ENCODE assay signal across 9 cellular contexts in the genomic region with DNA sequence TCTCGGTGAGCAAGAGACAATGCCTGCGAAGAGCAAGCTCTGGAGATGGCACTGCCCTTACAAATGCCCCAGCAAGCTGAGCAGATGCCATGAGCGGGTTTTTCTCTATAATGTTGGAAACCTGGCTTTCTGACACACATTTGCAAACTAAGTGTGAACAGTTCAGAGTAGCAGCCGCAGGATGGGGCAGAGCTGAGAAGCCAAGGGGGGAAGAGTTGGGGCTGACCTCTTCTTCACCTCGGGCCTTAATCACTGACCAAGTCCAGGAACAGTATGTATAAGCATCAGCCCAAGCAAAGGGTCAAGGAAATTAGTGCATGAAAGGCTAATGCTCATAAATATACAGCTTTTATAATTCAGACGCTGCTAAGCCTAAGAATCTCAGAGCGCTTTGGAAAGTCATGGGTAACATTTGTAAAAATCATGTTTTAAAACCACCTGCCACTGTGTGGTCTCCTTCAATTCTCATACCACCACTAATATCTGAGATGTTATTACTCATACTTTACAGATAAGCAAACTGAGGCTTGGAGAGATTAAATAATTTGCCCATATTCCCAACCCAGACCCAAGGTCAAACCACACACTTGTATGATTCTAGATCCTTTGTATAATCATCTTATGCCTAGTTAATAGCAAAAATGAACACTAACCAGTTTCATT.
A peak's percentile ranks its signal among the peaks of the same experiment; 100 is the strongest.
DNase-seq lines count a peak whose midpoint lies in the region; ATAC-seq, FAIRE-seq and TF ChIP-seq lines count a peak whose summit lies in the region.
"Had no signal": no experiment of that assay in that cellular context is flagged by ENCODE, and none has a peak within 500 bp of the region (broad histone marks: within the 10 kb centered on the region; RNA-seq: fewer than 3 reads in every experiment).

No MANE protein-coding gene starts in this region.

- in situ Hi-C loops in HepG2 (cut with HindIII; ENCODE audit: extremely low pct_ligation_motif_present, low pct_unique_long_range_greater_than_20kb): no loop called here

- no TSS peak for BruUV-seq in HepG2 (replicated peaks; lab: Mats Ljungman, UMichigan)

- H3K27ac Mint-ChIP-seq in nephron: peak overlapping the region; percentile 71 to 97 (median 96)

- H3K9ac ChIP-seq in HepG2 (ENCODE audit: insufficient read depth, low read depth, low read length): no peak overlapping the region

- FAIRE-seq in HepG2 (lab: Jason Lieb, UNC): no peak

- POLR2A ChIA-PET in HepG2 (lab: Yijun Ruan, JAX): no interaction called here

- no peak overlapping the region for H2AFZ ChIP-seq in HepG2 (ENCODE audit: low read length)

- peaks cover 49% of the 10 kb centered on the region for H3K36me3 Mint-ChIP-seq in nephron (ENCODE audit: low read depth)

- H3K27ac ChIP-seq in HepG2 (ENCODE audit: extremely low read length, insufficient read depth, low read length) (no peak overlapping the region), right lobe of liver (no peak overlapping the region), ascending aorta (peak overlapping the region; percentile 58 to 93), vagina (peak overlapping the region; percentile 92), thyroid gland (peak overlapping the region in 1 of 3 donors; percentile 96)

- no peak for DNase-seq in HepG2 (ENCODE audit: low spot score)
- DNase-seq in right lobe of liver: no peak
- no peak for DNase-seq in ascending aorta (ENCODE audit: low spot score in 2 of 2)
- DNase-seq in vagina (ENCODE audit: extremely low spot score in 2 of 2): no peak
- no peak for DNase-seq in thyroid gland
- no peak for DNase-seq in NCI-H146 treated with DMSO at 0.1 percent for 48 hours (lab: John Stamatoyannopoulos, UW; ENCODE audit: unreplicated experiment)
- no peak for DNase-seq in NCI-H345 (lab: John Stamatoyannopoulos, UW)

- no peaks in the 10 kb centered on the region for H3K9me3 ChIP-seq in HepG2 (ENCODE audit: low read length)
- no peaks in the 10 kb centered on the region for H3K9me3 ChIP-seq in right lobe of liver
- no peaks in the 10 kb centered on the region for H3K9me3 ChIP-seq in ascending aorta
- H3K9me3 ChIP-seq in vagina: no peaks in the 10 kb centered on the region
- no peaks in the 10 kb centered on the region for H3K9me3 ChIP-seq in thyroid gland

- H3K4me1 Mint-ChIP-seq in nephron: peaks cover 51% of the 10 kb centered on the region

- H3K4me2 ChIP-seq in HepG2 (ENCODE audit: low read depth, low read length): no peak overlapping the region

- H3K9me3 Mint-ChIP-seq in nephron: no peaks in the 10 kb centered on the region
- H3K9me3 Mint-ChIP-seq: WTC11 had no signal

- ATAC-seq in HepG2 (no peak), right lobe of liver (no peak)
- ATAC-seq: WTC11 had no signal

- CTCF ChIA-PET in HepG2 (lab: Yijun Ruan, JAX; ENCODE audit: low intra/inter-chr PET ratio, low total read pairs): no interaction called here

- H3K4me3 ChIP-seq in HepG2 (replicated peaks in 1 of 3; ENCODE audit: insufficient read depth in 1 of 3, low read depth in 2 of 3, low read length in 3 of 3): no peak overlapping the region
- no peak overlapping the region for H3K4me3 ChIP-seq in right lobe of liver
- H3K4me3 ChIP-seq in ascending aorta: no peak overlapping the region
- H3K4me3 ChIP-seq in vagina: no peak overlapping the region
- H3K4me3 ChIP-seq in thyroid gland (replicated peaks in 1 of 3): no peak overlapping the region

- TF ChIP-seq EP300 in HepG2 (IDR thresholded peaks at IDR 0.05; ENCODE audit: low read depth in 2 of 2, low read length in 2 of 2) (no peak), HepG2 (CRISPR knock-in tag; IDR thresholded peaks at IDR 0.05; ENCODE audit: borderline replicate concordance) (no peak)

- intact Hi-C loops in HepG2 (cut with micrococcal nuclease; ENCODE audit: unreplicated experiment): no loop called here
- intact Hi-C loops in right lobe of liver (cut with DNase I): no loop called here
- intact Hi-C loops in ascending aorta (cut with DNase I): loop anchor here (10.0 kb wide), 1 partner anchor 605 kb away; a partner anchor contains a TSS
- intact Hi-C loops in vagina (cut with DNase I): loop anchor here (10.0 kb wide), 1 partner anchor 145 kb away; no protein-coding TSS in a partner anchor
- intact Hi-C loops in thyroid gland (cut with DNase I): no loop called here

- TF ChIP-seq CTCF in HepG2 (CRISPR knock-in tag; IDR thresholded peaks at IDR 0.05) (no peak), right lobe of liver (IDR thresholded peaks at IDR 0.05) (no peak), ascending aorta (IDR thresholded peaks at IDR 0.05) (no peak), nephron (IDR thresholded peaks at IDR 0.05; ENCODE audit: unreplicated experiment in 3 of 3) (no peak), vagina (IDR thresholded peaks at IDR 0.05) (no peak), thyroid gland (IDR thresholded peaks at IDR 0.05) (no peak)

- H3K79me2 ChIP-seq in HepG2 (ENCODE audit: insufficient read depth, low read length): no peaks in the 10 kb centered on the region

- TF ChIP-seq POLR2A in HepG2 (IDR thresholded peaks at IDR 0.05; ENCODE audit: insufficient read depth in 1 of 2, low read depth in 2 of 2, low read length in 2 of 2): no peak
- TF ChIP-seq POLR2A in right lobe of liver (IDR thresholded peaks at IDR 0.05): no peak
- TF ChIP-seq POLR2A in vagina (IDR thresholded peaks at IDR 0.05): no peak
- TF ChIP-seq POLR2A in thyroid gland (IDR thresholded peaks at IDR 0.05): no peak

- H3K27me3 ChIP-seq in HepG2 (ENCODE audit: control insufficient read depth in 1 of 2, insufficient read depth in 2 of 2, low read length in 2 of 2): no peaks in the 10 kb centered on the region
- H3K27me3 ChIP-seq in right lobe of liver: no peaks in the 10 kb centered on the region
- no peaks in the 10 kb centered on the region for H3K27me3 ChIP-seq in ascending aorta
- H3K27me3 ChIP-seq in vagina: no peaks in the 10 kb centered on the region
- no peaks in the 10 kb centered on the region for H3K27me3 ChIP-seq in thyroid gland

- no peak for TF ChIP-seq RAD21 in HepG2 (CRISPR knock-in tag; IDR thresholded peaks at IDR 0.05)

- H3K4me1 ChIP-seq in HepG2 (ENCODE audit: insufficient read depth, low read length) (peaks cover 11% of the 10 kb centered on the region; the same call in 1 of the 2 replicates), right lobe of liver (peaks cover 0 to 4% (median 0%) of the 10 kb centered on the region in 4 donors), ascending aorta (peaks cover 0 to 39% of the 10 kb centered on the region in 2 donors), vagina (peaks cover 56% of the 10 kb centered on the region), thyroid gland (peaks cover 30 to 34% of the 10 kb centered on the region in 2 donors)

- peaks cover 26 to 56% of the 10 kb centered on the region in 2 experiments for H3K36me3 ChIP-seq in HepG2 (replicated peaks in 1 of 2; ENCODE audit: control insufficient read depth in 1 of 2, insufficient read depth in 2 of 2, low read length in 2 of 2)
- peaks cover 0 to 42% (median 10%) of the 10 kb centered on the region in 4 donors for H3K36me3 ChIP-seq in right lobe of liver
- peaks cover 25 to 44% of the 10 kb centered on the region in 2 donors for H3K36me3 ChIP-seq in ascending aorta
- peaks cover 0 to 33% of the 10 kb centered on the region in 2 donors for H3K36me3 ChIP-seq in vagina
- H3K36me3 ChIP-seq in thyroid gland: peaks cover 18 to 26% of the 10 kb centered on the region in 2 donors

- no peaks in the 10 kb centered on the region for H3K27me3 Mint-ChIP-seq in nephron (ENCODE audit: low read depth)

- 99% methylated on average over 7 of the region's 7 CpGs for WGBS in HepG2 (ENCODE audit: low lambda C conversion rate)
- WGBS in right lobe of liver (ENCODE audit: insufficient coverage, low coverage, low lambda C conversion rate, missing lambda C conversion rate): 92% methylated on average over 6 of the region's 7 CpGs
- WGBS in thyroid gland, 2 donors: 93 to 95% methylated on average over 7 of the region's 7 CpGs

- H4K20me1 ChIP-seq in HepG2 (ENCODE audit: insufficient read depth, low read length): no peaks in the 10 kb centered on the region

- H3K4me3 Mint-ChIP-seq in nephron: no peak overlapping the region
- H3K4me3 Mint-ChIP-seq: WTC11 had no signal

TF ChIP-seq in HepG2, 621 proteins besides CTCF, POLR2A, EP300 and RAD21:
- TF ChIP-seq KLF12 (CRISPR knock-in tag; IDR thresholded peaks at IDR 0.05; ENCODE audit: borderline replicate concordance) (no peak), RBM22 (optimal IDR thresholded peaks at IDR 0.05; ENCODE audit: low read length) (peak; percentile 56)

Comparison
In these comparisons a context has a peak if more than half of its experiments do, and no peak if none do; other contexts are left out.
1. H3K27ac ChIP-seq: peak in ascending aorta (2 of 2) and vagina (single experiment); none in HepG2 (single experiment) and right lobe of liver (0 of 3).
2. intact Hi-C loops: an anchor here in ascending aorta (10.0 kb wide) and vagina (10.0 kb wide); none called in HepG2, right lobe of liver and thyroid gland.